Comparison of ENCODE assay signal across 23 cellular contexts in genomic region chr18:76343938-76344569, GRCh38.
"Had no signal": no experiment of that assay in that cellular context is flagged by ENCODE, and none has a peak within 500 bp of the region (broad histone marks: within the 10 kb centered on the region; RNA-seq: fewer than 3 reads in every experiment).

No MANE protein-coding gene starts in this region.

- H3K27ac ChIP-seq: SJSA1, SK-N-MC had no signal

- FAIRE-seq: RCC 7860 had no signal

- H3K9me3 ChIP-seq: MG63, SJSA1 had no signal

- H3K36me3 ChIP-seq: MG63, SJSA1 had no signal

- DNase-seq: Karpas-422, KG1, MG63, NCI-H1092, NCI-H1105 treated with DMSO at 0.1 percent for 48 hours, NCI-H1417 treated with DMSO at 0.1 percent for 48 hours, NCI-H146, NCI-H1694 treated with DMSO at 0.1 percent for 48 hours, NCI-H1930, NCI-H2081 treated with DMSO at 0.1 percent for 48 hours, NCI-H2171, NCI-H226, NCI-H446, NCI-H510A, NCI-H524 treated with DMSO at 0.1 percent for 48 hours, NCI-H69, NCI-H774, Right ventricle myocardium superior, RPMI8226, SIG-M5 had no signal

- H3K4me3 ChIP-seq: MG63, SJSA1, SK-N-MC had no signal

- H3K27me3 ChIP-seq: MG63, SJSA1 had no signal
